In the genomic region with DNA sequence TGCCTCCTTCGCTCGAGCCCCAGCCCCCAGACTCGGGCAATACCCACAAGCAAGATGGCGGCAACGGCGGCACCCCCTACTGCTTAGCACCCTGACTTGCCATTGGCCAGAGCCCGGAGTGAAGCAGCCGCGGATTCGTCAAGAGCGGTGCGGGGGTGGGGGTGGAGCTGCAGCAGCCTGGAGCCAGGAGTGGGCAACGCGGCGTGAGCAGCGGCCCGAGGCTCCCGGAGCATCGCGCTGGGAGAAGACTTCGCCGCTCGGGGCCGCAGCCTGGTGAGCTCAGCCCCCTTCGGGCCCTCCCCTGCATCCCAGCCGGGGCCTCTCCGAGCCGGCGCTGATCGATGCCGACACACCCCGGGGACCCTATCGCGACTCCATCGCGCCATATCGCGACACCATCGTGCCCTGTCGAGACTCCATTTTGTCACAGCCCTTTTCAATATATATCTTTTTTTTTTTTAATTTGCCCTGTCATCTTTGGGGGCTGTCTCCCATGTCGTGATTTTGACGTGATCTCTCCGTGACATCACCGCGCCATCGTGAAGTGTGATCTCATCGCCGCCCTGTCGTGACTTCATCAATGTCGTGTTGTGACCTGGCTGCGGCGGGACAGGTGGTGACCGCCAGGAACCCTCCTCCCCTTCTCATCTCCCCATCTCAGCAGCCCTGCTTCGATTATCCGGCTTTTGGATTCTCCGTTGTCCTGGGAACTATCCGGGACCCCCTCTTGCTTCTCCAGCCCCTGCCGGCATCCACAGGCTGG, we compare ENCODE assay signal across 8 cellular contexts. TPM values are rescaled to one million over a fixed set of nuclear protein-coding genes. Genes with fewer than 3 reads are reported as not detected.
DNase-seq lines count a peak whose midpoint lies in the region; ATAC-seq, FAIRE-seq and TF ChIP-seq lines count a peak whose summit lies in the region.

TSS of gene NCDN (plus strand) at position 189 of the 763 bp plus-strand sequence. CDS start at position 581, 392 bp downstream.

- FAIRE-seq in endothelial cell of umbilical vein (lab: Jason Lieb, UNC): peak; percentile 96

- DNase-seq in D341Med (ENCODE audit: low spot score) (peak; percentile 97), HuH-7.5 (ENCODE audit: low spot score) (peak; percentile 94), OCI-LY7 (ENCODE audit: low spot score) (peak; percentile 97), activated T-cell treated with anti-CD3 and anti-CD28 coated beads for 1 hour (ENCODE audit: low read depth) (peak; percentile 90), endothelial cell of umbilical vein (ENCODE audit: low read depth, low spot score) (peak; percentile 97), middle frontal gyrus (ENCODE audit: extremely low spot score, low spot score) (peak; percentile 86)
- DNase-seq in stimulated activated CD8-positive, alpha-beta memory T cell treated with anti-CD3 and anti-CD28 coated beads, Interleukin-2, amount 100 ng/mL, for 48 hours (ENCODE audit: low read depth in 2 of 2): peak; percentile 93 to 96

- H3K27me3 ChIP-seq in endothelial cell of umbilical vein (ENCODE audit: control insufficient read depth in 2 of 2, insufficient read depth in 2 of 2, low read length in 2 of 2): no peaks in the 10 kb centered on the region

- intact Hi-C loops in OCI-LY7 (cut with micrococcal nuclease; ENCODE audit: unreplicated experiment): loop anchor here (1.0 to 5.0 kb wide), 2 partner anchors 50 to 212 kb away; partner anchors contain the start of gene CLSPN
- intact Hi-C loops in endothelial cell of umbilical vein (cut with micrococcal nuclease): loop anchor here (1.0 to 10.0 kb wide), 4 partner anchors 51 to 365 kb away; partner anchors contain the start of gene SFPQ

- H2AFZ ChIP-seq in OCI-LY7 (ENCODE audit: low read length): peak within 1 kb of the TSS; percentile 77
- peak within 1 kb of the TSS; percentile 73 for H2AFZ ChIP-seq in endothelial cell of umbilical vein (ENCODE audit: low read depth, low read length)

- H3K27ac ChIP-seq in OCI-LY7 (ENCODE audit: low read depth, low read length, poor library complexity, severe bottlenecking) (peak within 1 kb of the TSS; percentile 68), endothelial cell of umbilical vein (ENCODE audit: insufficient read depth, low read depth, low read length) (peak within 1 kb of the TSS; percentile 65)

- peaks cover 25% of the 10 kb centered on the region for H3K4me1 ChIP-seq in OCI-LY7 (ENCODE audit: insufficient read depth, low read length, poor library complexity, severe bottlenecking)
- H3K4me1 ChIP-seq in endothelial cell of umbilical vein (ENCODE audit: control insufficient read depth, extremely low read depth, insufficient read depth, low read length): peaks cover 6% of the 10 kb centered on the region

- TF ChIP-seq CTCF in OCI-LY7 (conservative IDR thresholded peaks at IDR 0.05; ENCODE audit: low read length) (no peak), endothelial cell of umbilical vein (IDR thresholded peaks at IDR 0.05; ENCODE audit: extremely low read depth in 1 of 2, insufficient read depth in 1 of 2, low read depth in 1 of 2, low read length in 2 of 2) (no peak)

- no peaks in the 10 kb centered on the region for H3K9me2 ChIP-seq in OCI-LY7 (ENCODE audit: insufficient read depth, low read length)

- peak within 1 kb of the TSS; percentile 74 for H3K9ac ChIP-seq in endothelial cell of umbilical vein (replicated peaks; ENCODE audit: extremely low read depth, insufficient read depth, low read length)

- H3K36me3 ChIP-seq in OCI-LY7 (ENCODE audit: insufficient read depth, low read length) (peaks cover 18% of the 10 kb centered on the region), endothelial cell of umbilical vein (ENCODE audit: control insufficient read depth in 2 of 2, extremely low read depth in 1 of 2, insufficient read depth in 2 of 2, low read length in 2 of 2) (peaks cover 0 to 2% of the 10 kb centered on the region in 2 experiments)

- peak; percentile 89 for TF ChIP-seq POLR2A in endothelial cell of umbilical vein (IDR thresholded peaks at IDR 0.05; ENCODE audit: low read depth, low read length)

- no peaks in the 10 kb centered on the region for H3K9me1 ChIP-seq in endothelial cell of umbilical vein (replicated peaks; ENCODE audit: control insufficient read depth, extremely low read depth, insufficient read depth, low read length)

- peak; percentile 82 for ATAC-seq in GM21515 (IDR thresholded peaks at IDR 0.05; ENCODE audit: unreplicated experiment)

- H3K79me2 ChIP-seq in OCI-LY7 (ENCODE audit: insufficient read depth, low read depth, low read length): peaks cover 11% of the 10 kb centered on the region; the same call in 1 of the 2 replicates
- peaks cover 13% of the 10 kb centered on the region for H3K79me2 ChIP-seq in endothelial cell of umbilical vein (ENCODE audit: control insufficient read depth, insufficient read depth, low read length)

- H3K9me3 ChIP-seq in OCI-LY7 (ENCODE audit: low read length) (no peaks in the 10 kb centered on the region), endothelial cell of umbilical vein (replicated peaks; ENCODE audit: control insufficient read depth, insufficient read depth, low read length) (no peaks in the 10 kb centered on the region)

- H3K4me2 ChIP-seq in OCI-LY7 (ENCODE audit: low read length) (peak within 1 kb of the TSS; percentile 98), endothelial cell of umbilical vein (ENCODE audit: insufficient read depth, low read length) (peak within 1 kb of the TSS; percentile 93)

- H4K20me1 ChIP-seq in OCI-LY7 (ENCODE audit: insufficient read depth, low read length) (no peaks in the 10 kb centered on the region), endothelial cell of umbilical vein (replicated peaks; ENCODE audit: control insufficient read depth, extremely low read depth, insufficient read depth, low read length) (no peaks in the 10 kb centered on the region)

- TSS peak; percentile 82 for BruUV-seq in OCI-LY7 (replicated peaks; lab: Mats Ljungman, UMichigan)
- TSS peak; percentile 79 for BruUV-seq in endothelial cell of umbilical vein (replicated peaks; lab: Mats Ljungman, UMichigan)

- H3K4me3 ChIP-seq in OCI-LY7 (ENCODE audit: low read depth, low read length, poor library complexity, severe bottlenecking) (peak within 1 kb of the TSS; percentile 99), endothelial cell of umbilical vein (replicated peaks in 1 of 3; ENCODE audit: insufficient read depth in 1 of 3, low read depth in 1 of 3, low read length in 3 of 3) (peak within 1 kb of the TSS; percentile 46 to 59 (median 53))

- dilution Hi-C loops in endothelial cell of umbilical vein (cut with MboI; ENCODE audit: extremely low pct_ligation_motif_present, low sequenced_read_pairs): no loop called here

- CTCF ChIA-PET in OCI-LY7 (lab: Charles Lee; ENCODE audit: unreplicated experiment) (interaction anchor here (1.5 kb wide), 1 partner anchor 169 kb away, joined by 3 read pairs; no protein-coding TSS in a partner anchor), endothelial cell of umbilical vein (lab: Charles Lee) (interaction anchor here (0.7 to 8.5 kb wide), 3 partner anchors 16 to 158 kb away, joined by 4 to 155 read pairs (median 4); partner anchors contain the start of gene TFAP2E)

- POLR2A ChIA-PET in OCI-LY7 (lab: Charles Lee) (interaction anchor here (0.7 to 1.0 kb wide), 2 partner anchors 86 to 102 kb away, joined by 3 to 6 read pairs; no protein-coding TSS in a partner anchor), endothelial cell of umbilical vein (lab: Charles Lee) (interaction anchor here (0.9 to 2.3 kb wide), 2 partner anchors 106 to 158 kb away, joined by 3 to 15 read pairs; no protein-coding TSS in a partner anchor)

TF ChIP-seq in endothelial cell of umbilical vein, 7 proteins besides CTCF, POLR2A, EP300 and RAD21:
- TF ChIP-seq, protein P1, sequence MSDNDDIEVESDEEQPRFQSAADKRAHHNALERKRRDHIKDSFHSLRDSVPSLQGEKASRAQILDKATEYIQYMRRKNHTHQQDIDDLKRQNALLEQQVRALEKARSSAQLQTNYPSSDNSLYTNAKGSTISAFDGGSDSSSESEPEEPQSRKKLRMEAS (IDR thresholded peaks at IDR 0.05; ENCODE audit: insufficient read depth, insufficient read length): no peak
- TF ChIP-seq JUN (IDR thresholded peaks at IDR 0.05; ENCODE audit: borderline replicate concordance, insufficient read depth, insufficient read length, low read depth): no peak
- peak; percentile 86 for TF ChIP-seq POLR2AphosphoS5 (IDR thresholded peaks at IDR 0.05; ENCODE audit: insufficient read depth, low read depth, low read length)
- no peak for TF ChIP-seq GATA2 (IDR thresholded peaks at IDR 0.05; ENCODE audit: insufficient read depth, insufficient read length, low read depth, low read length)
- no peak for TF ChIP-seq FOS (IDR thresholded peaks at IDR 0.05; ENCODE audit: borderline replicate concordance, insufficient read depth, low read length)
- TF ChIP-seq EZH2 (IDR thresholded peaks at IDR 0.05; ENCODE audit: borderline replicate concordance, low read depth, low read length, severe bottlenecking): no peak
- peak; percentile 37 for TF ChIP-seq MYC (IDR thresholded peaks at IDR 0.05; ENCODE audit: low read depth, low read length)

RNA-seq across cellular contexts. Expression of gene NCDN, which starts in this region (rescaled TPM):
- total RNA-seq in OCI-LY7 (2014; rRNA removed; shearing (Covaris generic)): 16.5 and 22.2 TPM in 2 replicates
- total RNA-seq in OCI-LY7 (2022) (25.8 and 30.1 TPM in 2 replicates), endothelial cell of umbilical vein (22.0 and 22.3 TPM in 2 replicates)
- polyA plus RNA-seq in endothelial cell of umbilical vein: 16.7 and 17.3 TPM in 2 replicates
- polyA plus RNA-seq in endothelial cell of umbilical vein (2011; cell fraction: cytosol; rRNA removed): 12.0 and 15.3 TPM in 2 replicates
- 11.8 and 12.7 TPM in 2 replicates for polyA plus RNA-seq in endothelial cell of umbilical vein (2011; cell fraction: nucleus; rRNA removed)
- 13.5 and 13.9 TPM in 2 replicates for polyA plus RNA-seq in endothelial cell of umbilical vein (2012)
- 10.2 and 12.8 TPM in 2 replicates for polyA minus RNA-seq in endothelial cell of umbilical vein
- 13.2 TPM for polyA minus RNA-seq in endothelial cell of umbilical vein (2011; cell fraction: cytosol; rRNA and poly(A)+ RNA removed)
- polyA minus RNA-seq in endothelial cell of umbilical vein (2011; cell fraction: nucleus; rRNA and poly(A)+ RNA removed): 7.0 and 12.0 TPM in 2 replicates

Comparison
In these comparisons a context has a peak if more than half of its experiments do, and no peak if none do; other contexts are left out.
1. Peak in every context shown above with its lines: DNase-seq, ATAC-seq, H3K4me3 ChIP-seq and H3K27ac ChIP-seq.